Comparison of ENCODE assay signal across 15 cellular contexts in genomic region chr22:36860438-36860820, GRCh38. TPM values are rescaled to one million over a fixed set of nuclear protein-coding genes. Genes with fewer than 3 reads are reported as not detected.
A peak's percentile ranks its signal among the peaks of the same experiment; 100 is the strongest.
DNase-seq lines count a peak whose midpoint lies in the region; ATAC-seq and TF ChIP-seq lines count a peak whose summit lies in the region.
"Had no signal": no experiment of that assay in that cellular context is flagged by ENCODE, and none has a peak within 500 bp of the region (broad histone marks: within the 10 kb centered on the region; RNA-seq: fewer than 3 reads in every experiment).

No MANE protein-coding gene starts in this region.

- H4K20me1 ChIP-seq in OCI-LY7 (ENCODE audit: insufficient read depth, low read length) = no peaks in the 10 kb centered on the region

- H3K9me3 ChIP-seq in OCI-LY7 (ENCODE audit: low read length) = no peaks in the 10 kb centered on the region
- no peaks in the 10 kb centered on the region for H3K9me3 ChIP-seq in colonic mucosa
- H3K9me3 ChIP-seq: gastroesophageal sphincter, HAP-1 had no signal

- CTCF ChIA-PET in OCI-LY7 (lab: Charles Lee; ENCODE audit: unreplicated experiment) = interaction anchor here (2.0 kb wide), 1 partner anchor 118 kb away, joined by 12 read pairs; no protein-coding TSS in a partner anchor

- peaks cover 6% of the 10 kb centered on the region for H3K36me3 Mint-ChIP-seq in activated T-cell treated with anti-CD3 and anti-CD28 coated beads, Interleukin-2, amount 50 U/mL, for 4 hours (ENCODE audit: insufficient read depth)
- H3K36me3 Mint-ChIP-seq in stimulated activated naive B cell treated with anti-CD40 and anti-IgM and Interleukin-4, amounts not matched to agents 10 μg/mL and 1 μg/mL and 100 μg/mL, for 72 hours = peaks cover 16 to 29% of the 10 kb centered on the region in 2 donors
- H3K36me3 Mint-ChIP-seq: WTC11 had no signal

- no TSS peak for BruUV-seq in OCI-LY7 (replicated peaks; lab: Mats Ljungman, UMichigan)

- no peaks in the 10 kb centered on the region for H3K9me3 Mint-ChIP-seq in activated T-cell treated with anti-CD3 and anti-CD28 coated beads, Interleukin-2, amount 50 U/mL, for 4 hours
- peaks cover 4% of the 10 kb centered on the region in 2 donors for H3K9me3 Mint-ChIP-seq in stimulated activated naive B cell treated with anti-CD40 and anti-IgM and Interleukin-4, amounts not matched to agents 10 μg/mL and 1 μg/mL and 100 μg/mL, for 72 hours
- H3K9me3 Mint-ChIP-seq: WTC11 had no signal

- intact Hi-C loops in OCI-LY7 (cut with micrococcal nuclease; ENCODE audit: unreplicated experiment) = loop anchor here (1.0 to 5.0 kb wide), 2 partner anchors 118 to 157 kb away; partner anchors contain the start of genes MPST and TST
- intact Hi-C loops in colonic mucosa (cut with DNase I) = no loop called here

- H3K4me1 ChIP-seq in OCI-LY7 (ENCODE audit: insufficient read depth, low read length, poor library complexity, severe bottlenecking) = peaks cover 71% of the 10 kb centered on the region
- no peaks in the 10 kb centered on the region for H3K4me1 ChIP-seq in colonic mucosa
- H3K4me1 ChIP-seq: HAP-1 had no signal

- no peak for ATAC-seq in activated T-cell treated with anti-CD3 and anti-CD28 coated beads, Interleukin-2, amount 50 U/mL, for 4 hours
- ATAC-seq in stimulated activated naive B cell treated with anti-CD40 and anti-IgM and Interleukin-4, amounts not matched to agents 10 μg/mL and 1 μg/mL and 100 μg/mL, for 72 hours (replicated peaks) = no peak
- ATAC-seq in GM19395 (IDR thresholded peaks at IDR 0.05; ENCODE audit: unreplicated experiment) = no peak
- ATAC-seq: PC-3, WTC11 had no signal

- H2AFZ ChIP-seq in OCI-LY7 (ENCODE audit: low read length) = peak overlapping the region; percentile 42; the same call in 1 of the 2 replicates

- POLR2A ChIA-PET in OCI-LY7 (lab: Charles Lee) = interaction anchor here (0.5 to 1.9 kb wide), 3 partner anchors 54 to 603 kb away, joined by 3 to 8 read pairs (median 4); partner anchors contain the start of gene IFT27

- DNase-seq in activated T-cell treated with anti-CD3 and anti-CD28 coated beads, Interleukin-2, amount 50 U/mL, for 4 hours = no peak
- DNase-seq in activated T-cell treated with anti-CD3 and anti-CD28 coated beads for 4 hours = no peak
- no peak for DNase-seq in OCI-LY7 (ENCODE audit: low spot score)
- no peak for DNase-seq in colonic mucosa
- no peak for DNase-seq in stimulated activated naive B cell treated with anti-CD40 and anti-IgM and Interleukin-4, amounts not matched to agents 10 μg/mL and 1 μg/mL and 100 μg/mL, for 72 hours
- no peak for DNase-seq in stimulated activated CD4-positive, alpha-beta T cell treated with anti-CD3 and anti-CD28 coated beads, Interleukin-2, amount 100 ng/mL, for 24 hours
- no peak for DNase-seq in NCI-H2196 (lab: John Stamatoyannopoulos, UW; ENCODE audit: unreplicated experiment)
- DNase-seq: NCI-H1417, PC-3 had no signal

- no peaks in the 10 kb centered on the region for H3K27me3 ChIP-seq in colonic mucosa

- no peaks in the 10 kb centered on the region for H3K9me2 ChIP-seq in OCI-LY7 (ENCODE audit: insufficient read depth, low read length)

- H3K4me1 Mint-ChIP-seq in activated T-cell treated with anti-CD3 and anti-CD28 coated beads, Interleukin-2, amount 50 U/mL, for 4 hours (ENCODE audit: low read depth) = peaks cover 36% of the 10 kb centered on the region
- H3K4me1 Mint-ChIP-seq in stimulated activated naive B cell treated with anti-CD40 and anti-IgM and Interleukin-4, amounts not matched to agents 10 μg/mL and 1 μg/mL and 100 μg/mL, for 72 hours = peaks cover 73 to 96% of the 10 kb centered on the region in 2 donors

- H3K79me2 ChIP-seq in OCI-LY7 (ENCODE audit: insufficient read depth, low read depth, low read length) = peaks cover 19% of the 10 kb centered on the region; the same call in 1 of the 2 replicates

- H3K27me3 Mint-ChIP-seq in activated T-cell treated with anti-CD3 and anti-CD28 coated beads, Interleukin-2, amount 50 U/mL, for 4 hours (ENCODE audit: low read depth) = peaks cover 2% of the 10 kb centered on the region
- no peaks in the 10 kb centered on the region for H3K27me3 Mint-ChIP-seq in stimulated activated naive B cell treated with anti-CD40 and anti-IgM and Interleukin-4, amounts not matched to agents 10 μg/mL and 1 μg/mL and 100 μg/mL, for 72 hours

- peak overlapping the region; percentile 88 for H3K4me2 ChIP-seq in OCI-LY7 (ENCODE audit: low read length)

- peak overlapping the region; percentile 4 to 58 for H3K9ac ChIP-seq in colonic mucosa (ENCODE audit: low read depth in 2 of 2, low read length in 2 of 2)

- H3K27ac ChIP-seq in OCI-LY7 (ENCODE audit: low read depth, low read length, poor library complexity, severe bottlenecking) = peak overlapping the region; percentile 91
- H3K27ac ChIP-seq in colonic mucosa = peak overlapping the region; percentile 66
- H3K27ac ChIP-seq: cardiac muscle cell had no signal

- peaks cover 19% of the 10 kb centered on the region; the same call in 1 of the 2 replicates for H3K36me3 ChIP-seq in OCI-LY7 (ENCODE audit: insufficient read depth, low read length)
- no peaks in the 10 kb centered on the region for H3K36me3 ChIP-seq in colonic mucosa
- H3K36me3 ChIP-seq: cardiac muscle cell, gastroesophageal sphincter, HAP-1 had no signal

- H3K4me3 ChIP-seq in OCI-LY7 (ENCODE audit: low read depth, low read length, poor library complexity, severe bottlenecking) (peak overlapping the region; percentile 73), colonic mucosa (no peak overlapping the region)
- H3K4me3 ChIP-seq: cardiac muscle cell, HAP-1 had no signal

- peak overlapping the region; percentile 68 for H3K4me3 Mint-ChIP-seq in activated T-cell treated with anti-CD3 and anti-CD28 coated beads, Interleukin-2, amount 50 U/mL, for 4 hours
- peak overlapping the region; percentile 54 to 66 for H3K4me3 Mint-ChIP-seq in stimulated activated naive B cell treated with anti-CD40 and anti-IgM and Interleukin-4, amounts not matched to agents 10 μg/mL and 1 μg/mL and 100 μg/mL, for 72 hours
- H3K4me3 Mint-ChIP-seq: WTC11 had no signal

- peak overlapping the region; percentile 98 for H3K27ac Mint-ChIP-seq in stimulated activated naive B cell treated with anti-CD40 and anti-IgM and Interleukin-4, amounts not matched to agents 10 μg/mL and 1 μg/mL and 100 μg/mL, for 72 hours
- H3K27ac Mint-ChIP-seq: WTC11 had no signal

- TF ChIP-seq CTCF in OCI-LY7 (conservative IDR thresholded peaks at IDR 0.05; ENCODE audit: low read length) = no peak; the same call in 1 of the 2 replicates
- TF ChIP-seq CTCF in colonic mucosa (IDR thresholded peaks at IDR 0.05) = no peak

RNA-seq across cellular contexts. Expression of gene NCF4, which starts 0.4 kb away (rescaled TPM):
- total RNA-seq in activated T-cell treated with anti-CD3 and anti-CD28 coated beads, Interleukin-2, amount 50 U/mL, for 4 hours = 1 to 10 TPM; 1.2 to 2.3 (median 1.4) TPM
- total RNA-seq in OCI-LY7 (2014; rRNA removed; shearing (Covaris generic)) = 63.6 and 68.0 TPM in 2 replicates
- total RNA-seq in OCI-LY7 (2022) (97.4 and 121 TPM in 2 replicates), colonic mucosa (1 to 10 TPM; 4.4 to 8.5 TPM)
- total RNA-seq: cardiac muscle cell, osteocyte, WTC11 had no signal

RNA-seq across cellular contexts. Expression of gene PVALB, which starts 43.6 kb away (rescaled TPM):
- not detected for total RNA-seq in activated T-cell treated with anti-CD3 and anti-CD28 coated beads, Interleukin-2, amount 50 U/mL, for 4 hours
- not detected in 2 replicates for total RNA-seq in OCI-LY7 (2014; rRNA removed; shearing (Covaris generic))
- total RNA-seq in OCI-LY7 (2022) = not detected in 2 replicates
- not detected for total RNA-seq in colonic mucosa
- total RNA-seq: cardiac muscle cell, gastroesophageal sphincter, osteocyte, PC-3 had no signal

RNA-seq across cellular contexts. Expression of gene CSF2RB, which starts 53.0 kb away (rescaled TPM):
- total RNA-seq in activated T-cell treated with anti-CD3 and anti-CD28 coated beads, Interleukin-2, amount 50 U/mL, for 4 hours = 1 to 10 TPM; 1.3 to 2.7 (median 2.5) TPM
- total RNA-seq in OCI-LY7 (2014; rRNA removed; shearing (Covaris generic)) = 6.2 and 7.6 TPM in 2 replicates
- total RNA-seq in OCI-LY7 (2022) = 21.6 and 23.4 TPM in 2 replicates
- 1 to 10 TPM; 2.1 to 5.2 TPM for total RNA-seq in colonic mucosa
- total RNA-seq: osteocyte, PC-3 had no signal

Comparison
In these comparisons a context has a peak if more than half of its experiments do, and no peak if none do; other contexts are left out.
1. RNA of gene NCF4, which starts 0.4 kb away (total RNA-seq): 63.6 to 121 TPM in OCI-LY7; 4.4 to 8.5 TPM in colonic mucosa and 1.2 to 2.3 TPM in activated T-cell treated with anti-CD3 and anti-CD28 coated beads, Interleukin-2, amount 50 U/mL, for 4 hours; every median in the first group is over 4 times any median in the second.